8 cellular contexts compared by ENCODE assay signal in the genomic region with DNA sequence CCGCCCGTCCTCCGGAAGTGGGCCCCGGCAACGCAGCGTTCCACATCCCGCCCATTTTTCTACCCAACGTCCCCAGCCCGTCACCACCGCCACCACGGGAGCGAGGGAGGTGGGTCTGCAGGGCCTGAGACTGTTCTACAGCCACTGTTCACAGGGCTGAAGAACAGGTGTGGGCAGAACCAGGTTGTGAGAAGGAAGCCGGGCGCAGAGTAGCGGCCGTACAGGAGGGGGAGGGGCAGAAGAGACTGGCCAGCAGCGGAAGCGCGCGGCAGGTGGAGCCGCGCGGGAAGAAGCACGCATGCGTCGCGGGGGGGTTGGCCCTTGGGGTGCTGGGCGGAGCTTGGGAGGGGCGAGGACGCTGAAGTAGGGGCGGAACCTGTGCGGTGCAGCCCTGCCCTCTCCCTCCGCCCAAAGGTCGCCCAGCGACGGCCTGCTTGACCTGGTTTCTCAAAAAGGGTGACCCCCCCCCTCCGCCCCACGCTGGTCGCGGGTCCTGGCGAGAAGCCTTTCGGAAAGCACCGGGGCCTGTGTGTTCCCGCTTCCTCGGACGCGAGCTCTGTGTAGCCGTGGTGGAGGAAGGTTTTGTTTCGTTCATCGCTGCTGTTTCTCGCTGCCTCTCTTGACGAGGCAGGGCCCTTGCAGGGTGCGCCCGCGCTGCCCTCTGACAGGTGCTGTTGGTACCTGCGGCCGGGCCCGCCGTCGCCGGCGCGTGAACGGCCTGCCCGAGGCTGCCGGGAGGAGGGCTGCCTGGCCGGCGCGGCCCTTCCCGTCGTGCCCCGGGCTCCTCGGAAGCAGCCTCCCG. TPM values are rescaled to one million over a fixed set of nuclear protein-coding genes. Genes with fewer than 3 reads are reported as not detected.
DNase-seq lines count a peak whose midpoint lies in the region; ATAC-seq lines count a peak whose summit lies in the region.

No MANE protein-coding gene starts in this region.

- DNase-seq in Ammon's horn (ENCODE audit: low spot score) (peak; percentile 98), NCI-H446 treated with DMSO at 0.1 percent for 48 hours (lab: John Stamatoyannopoulos, UW) (peak; percentile 80), cerebellum (ENCODE audit: low spot score) (peak; percentile 99), kidney tubule cell (ENCODE audit: low spot score) (peak; percentile 94)
- DNase-seq in activated CD4-positive, CD25-positive, alpha-beta regulatory T cell treated with anti-CD3 and anti-CD28 coated beads, Interleukin-2, amount 50 U/mL, for 72 hours, result peak; percentile 98
- peak; percentile 87 to 95 for DNase-seq in stimulated activated CD4-positive, alpha-beta T cell treated with anti-CD3 and anti-CD28 coated beads, Interleukin-1b, Interleukin-23, amount 100 ng/mL, for 1 hour (ENCODE audit: low read depth in 2 of 2)

- ATAC-seq in GM19043 (IDR thresholded peaks at IDR 0.05; ENCODE audit: low read depth, unreplicated experiment) (peak; percentile 54), HG03354 (IDR thresholded peaks at IDR 0.05; ENCODE audit: poor library complexity, severe bottlenecking, unreplicated experiment) (peak; percentile 75)

RNA-seq across cellular contexts. Expression of gene MGAT1, which starts 7.8 kb away (rescaled TPM):
- 24.1 TPM for total RNA-seq in cerebellum

RNA-seq across cellular contexts. Expression of gene ZFP62, which starts 50.7 kb away (rescaled TPM):
- total RNA-seq in cerebellum, result 42.8 TPM

Comparison
In these comparisons a context has a peak if more than half of its experiments do, and no peak if none do; other contexts are left out.
1. Peak in every context shown above with its lines: DNase-seq and ATAC-seq.